10 cellular contexts compared by ENCODE assay signal in the genomic region with DNA sequence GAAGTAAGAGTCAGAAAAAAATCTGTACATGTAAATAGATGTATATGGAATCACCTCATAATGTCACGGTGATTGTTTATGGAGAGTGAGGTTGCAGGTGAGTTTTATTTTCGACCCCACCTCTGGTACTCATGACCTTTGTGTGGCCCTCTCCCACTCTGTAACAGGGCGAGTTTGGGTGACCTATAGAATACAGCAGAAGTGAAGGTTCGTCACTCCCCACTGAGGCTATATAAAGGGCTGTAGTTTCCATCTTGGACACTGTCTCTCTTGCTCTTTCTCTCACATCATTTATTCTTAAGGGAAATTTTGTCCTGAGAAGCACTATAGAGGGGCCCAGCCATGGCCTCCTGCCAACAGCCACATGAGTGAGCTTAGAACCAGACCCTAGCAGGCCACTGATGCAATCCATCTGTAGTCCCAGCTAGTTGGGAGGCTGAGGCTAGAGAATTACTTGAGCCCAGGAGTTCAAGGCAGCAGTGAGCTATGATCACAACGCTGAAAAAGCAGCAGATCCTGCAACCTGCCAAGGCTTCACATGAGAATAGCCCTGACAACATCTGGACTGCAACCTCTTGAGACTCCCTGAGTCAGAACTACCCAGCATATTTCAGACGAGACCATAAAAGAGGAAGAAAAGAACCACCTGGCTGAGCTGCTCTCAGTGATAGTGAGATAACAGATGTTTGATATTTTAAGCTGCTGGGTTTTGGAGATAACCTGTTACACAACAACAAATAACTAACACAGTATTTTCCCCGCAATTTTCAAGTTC.
DNase-seq lines count a peak whose midpoint lies in the region; ATAC-seq, FAIRE-seq and TF ChIP-seq lines count a peak whose summit lies in the region.
"Had no signal": no experiment of that assay in that cellular context is flagged by ENCODE, and none has a peak within 500 bp of the region (broad histone marks: within the 10 kb centered on the region; RNA-seq: fewer than 3 reads in every experiment).

No MANE protein-coding gene starts in this region.

- no peak overlapping the region for H3K56ac ChIP-seq in IMR-90 (ENCODE audit: extremely low read depth, insufficient read depth, low read length)

- H3K27me3 ChIP-seq in IMR-90 (ENCODE audit: control insufficient read depth, insufficient read depth, low read length) (peaks cover 29% of the 10 kb centered on the region), brain microvascular endothelial cell (replicated peaks) (no peaks in the 10 kb centered on the region), pancreas (no peaks in the 10 kb centered on the region)

- intact Hi-C loops in IMR-90 (cut with micrococcal nuclease): loop anchor here (5.0 kb wide), 1 partner anchor 272 kb away; no protein-coding TSS in a partner anchor
- intact Hi-C loops in pancreas (cut with DNase I): loop anchor here (5.0 to 10.0 kb wide), 3 partner anchors 127 to 270 kb away; no protein-coding TSS in a partner anchor

- H3K9me3 ChIP-seq in IMR-90 (ENCODE audit: control insufficient read depth, insufficient read depth, low read length): no peaks in the 10 kb centered on the region
- no peaks in the 10 kb centered on the region for H3K9me3 ChIP-seq in pancreas

- H3K36me3 ChIP-seq in IMR-90 (ENCODE audit: control insufficient read depth, insufficient read depth, low read length) (no peaks in the 10 kb centered on the region), brain microvascular endothelial cell (replicated peaks) (no peaks in the 10 kb centered on the region), pancreas (no peaks in the 10 kb centered on the region)

- 17% methylated on average over 1 of the region's 7 CpGs; no CpG with 5 or more reads in 1 of the 2 experiments for WGBS in IMR-90 (ENCODE audit: extremely low coverage in 2 of 2, insufficient read length in 1 of 2), 2 experiments
- 62 to 65% methylated on average over 7 of the region's 7 CpGs for WGBS in pancreas, 2 donors

- no peak overlapping the region for H2AK5ac ChIP-seq in IMR-90 (ENCODE audit: low read depth, low read length)

- H2AK9ac ChIP-seq in IMR-90 (replicated peaks; ENCODE audit: low read depth, low read length, poor library complexity): no peak overlapping the region

- no peak overlapping the region for H3K4me2 ChIP-seq in IMR-90 (ENCODE audit: low read depth, low read length)

- H3K9ac ChIP-seq in IMR-90 (ENCODE audit: low read depth, low read length): no peak overlapping the region

- H3K9me1 ChIP-seq in IMR-90 (ENCODE audit: insufficient read depth, low read length): no peaks in the 10 kb centered on the region

- CTCF ChIA-PET in IMR-90 (lab: Yijun Ruan, JAX): interaction anchor here (0.6 kb wide), 2 partner anchors 30 to 659 kb away, joined by 3 read pairs; no protein-coding TSS in a partner anchor

- TF ChIP-seq RAD21 in IMR-90 (IDR thresholded peaks at IDR 0.05; ENCODE audit: low read length): no peak

- no peak for TF ChIP-seq CTCF in IMR-90 (conservative IDR thresholded peaks at IDR 0.05; ENCODE audit: low read depth, low read length)
- TF ChIP-seq CTCF in foreskin fibroblast (IDR thresholded peaks at IDR 0.05; ENCODE audit: low read depth, low read length): no peak
- no peak for TF ChIP-seq CTCF in brain microvascular endothelial cell (IDR thresholded peaks at IDR 0.05; ENCODE audit: low read depth, low read length, missing control alignments)
- no peak for TF ChIP-seq CTCF in pancreas (IDR thresholded peaks at IDR 0.05)

- H2BK120ac ChIP-seq in IMR-90 (ENCODE audit: low read depth, low read length): no peak overlapping the region

- no peak overlapping the region for H2BK20ac ChIP-seq in IMR-90 (ENCODE audit: low read depth, low read length)

- POLR2A ChIA-PET in IMR-90 (lab: Charles Lee; ENCODE audit: unreplicated experiment): no interaction called here

- H3K14ac ChIP-seq in IMR-90 (replicated peaks; ENCODE audit: low read depth, low read length): no peak overlapping the region

- in situ Hi-C loops in IMR-90 (cut with MboI; ENCODE audit: low sequenced_read_pairs) (loop anchor here (5.0 to 25.0 kb wide), 2 partner anchors 127 to 247 kb away; no protein-coding TSS in a partner anchor), brain microvascular endothelial cell (cut with HindIII; ENCODE audit: low pct_ligation_motif_present, low sequenced_read_pairs) (no loop called here)

- ATAC-seq in GM18505 (IDR thresholded peaks at IDR 0.05; ENCODE audit: unreplicated experiment): peak; percentile 61
- ATAC-seq in GM21723 (IDR thresholded peaks at IDR 0.05; ENCODE audit: unreplicated experiment): peak; percentile 65
- no peak; the same call in 1 of the 2 replicates for ATAC-seq in IMR-90 (ENCODE audit: low read depth)
- ATAC-seq in pancreas: no peak

- H3K4me1 ChIP-seq in IMR-90 (ENCODE audit: control insufficient read depth, insufficient read depth, low read length): no peaks in the 10 kb centered on the region
- peaks cover 0 to 4% (median 0%) of the 10 kb centered on the region in 3 donors for H3K4me1 ChIP-seq in pancreas

- no peaks in the 10 kb centered on the region for H4K20me1 ChIP-seq in IMR-90 (ENCODE audit: insufficient read depth, low read length)

- H3K27ac ChIP-seq in IMR-90 (ENCODE audit: insufficient read depth, low read length) (no peak overlapping the region), brain microvascular endothelial cell (no peak overlapping the region), pancreas (no peak overlapping the region)

- H3K4me3 ChIP-seq in IMR-90 (ENCODE audit: insufficient read depth, low read depth, low read length) (no peak overlapping the region), foreskin fibroblast (ENCODE audit: low read depth in 1 of 2, low read length in 2 of 2) (no peak overlapping the region), brain microvascular endothelial cell (ENCODE audit: low read depth, low read length) (no peak overlapping the region), pancreas (no peak overlapping the region)

- H2AFZ ChIP-seq in IMR-90 (replicated peaks; ENCODE audit: low read length, poor library complexity): no peak overlapping the region

- FAIRE-seq in pancreas (lab: Jason Lieb, UNC): no peak

- H4K8ac ChIP-seq in IMR-90 (ENCODE audit: low read depth in 2 of 2, low read length in 2 of 2): no peak overlapping the region

- TF ChIP-seq POLR2A in GM18505 (IDR thresholded peaks at IDR 0.05; ENCODE audit: borderline replicate concordance, extremely low read depth, insufficient read depth, insufficient read length) (peak; percentile 45), IMR-90 (IDR thresholded peaks at IDR 0.05; ENCODE audit: low read depth, low read length) (no peak)

- dilution Hi-C loops in IMR-90 (cut with HindIII; ENCODE audit: low sequenced_read_pairs, unreplicated experiment): no loop called here

- no peak overlapping the region for H2BK5ac ChIP-seq in IMR-90 (ENCODE audit: low read depth, low read length, poor library complexity, severe bottlenecking)

- H3K23ac ChIP-seq in IMR-90 (ENCODE audit: low read depth, low read length): no peak overlapping the region

- no peak overlapping the region for H2BK15ac ChIP-seq in IMR-90 (ENCODE audit: low read depth, low read length)

- no peak overlapping the region for H4K91ac ChIP-seq in IMR-90 (ENCODE audit: insufficient read depth, low read depth, low read length)

- H4K5ac ChIP-seq in IMR-90 (ENCODE audit: low read depth, low read length): no peak overlapping the region

- H3K79me1 ChIP-seq in IMR-90 (ENCODE audit: low read depth in 1 of 2, low read length in 2 of 2): no peaks in the 10 kb centered on the region

- DNase-seq in IMR-90 (peak; percentile 68), foreskin fibroblast (peak; percentile 32 to 67), brain microvascular endothelial cell (no peak), cerebellar nuclear complex (lab: John Stamatoyannopoulos, UW) (no peak), pancreas (no peak), NCI-H510A treated with DMSO at 0.1 percent for 48 hours (lab: John Stamatoyannopoulos, UW) (no peak)
- DNase-seq: activated T-cell treated with anti-CD3 and anti-CD28 coated beads, Interleukin-2, amount 50 U/mL, for 48 hours; stimulated activated naive CD4-positive, alpha-beta T cell had no signal

- no peak overlapping the region for H3K4ac ChIP-seq in IMR-90 (ENCODE audit: low read depth, low read length)

- no TSS peak for BruUV-seq in IMR-90 (replicated peaks; lab: Mats Ljungman, UMichigan)

- H3K18ac ChIP-seq in IMR-90 (ENCODE audit: low read depth, low read length): no peak overlapping the region

TF ChIP-seq in IMR-90, 13 proteins besides CTCF, POLR2A, EP300 and RAD21:
- TF ChIP-seq, protein P1, sequence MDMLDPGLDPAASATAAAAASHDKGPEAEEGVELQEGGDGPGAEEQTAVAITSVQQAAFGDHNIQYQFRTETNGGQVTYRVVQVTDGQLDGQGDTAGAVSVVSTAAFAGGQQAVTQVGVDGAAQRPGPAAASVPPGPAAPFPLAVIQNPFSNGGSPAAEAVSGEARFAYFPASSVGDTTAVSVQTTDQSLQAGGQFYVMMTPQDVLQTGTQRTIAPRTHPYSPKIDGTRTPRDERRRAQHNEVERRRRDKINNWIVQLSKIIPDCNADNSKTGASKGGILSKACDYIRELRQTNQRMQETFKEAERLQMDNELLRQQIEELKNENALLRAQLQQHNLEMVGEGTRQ (IDR thresholded peaks at IDR 0.05; ENCODE audit: low read depth, low read length): no peak
- TF ChIP-seq MXI1 (IDR thresholded peaks at IDR 0.05; ENCODE audit: borderline replicate concordance, low read depth, low read length) (no peak), MAFK (IDR thresholded peaks at IDR 0.05; ENCODE audit: low read depth, low read length) (no peak), BHLHE40 (IDR thresholded peaks at IDR 0.05; ENCODE audit: low read depth, low read length) (no peak), CHD1 (IDR thresholded peaks at IDR 0.05; ENCODE audit: low read depth, low read length) (no peak), MAZ (IDR thresholded peaks at IDR 0.05; ENCODE audit: borderline replicate concordance, low read depth, low read length) (no peak), RCOR1 (IDR thresholded peaks at IDR 0.05; ENCODE audit: insufficient replicate concordance, low read length) (no peak), FOS (IDR thresholded peaks at IDR 0.05; ENCODE audit: low read depth, low read length) (no peak), CEBPB (IDR thresholded peaks at IDR 0.05; ENCODE audit: low read depth, low read length) (no peak), RFX5 (IDR thresholded peaks at IDR 0.05; ENCODE audit: low read depth, low read length) (no peak)
- TF ChIP-seq, protein P2, sequence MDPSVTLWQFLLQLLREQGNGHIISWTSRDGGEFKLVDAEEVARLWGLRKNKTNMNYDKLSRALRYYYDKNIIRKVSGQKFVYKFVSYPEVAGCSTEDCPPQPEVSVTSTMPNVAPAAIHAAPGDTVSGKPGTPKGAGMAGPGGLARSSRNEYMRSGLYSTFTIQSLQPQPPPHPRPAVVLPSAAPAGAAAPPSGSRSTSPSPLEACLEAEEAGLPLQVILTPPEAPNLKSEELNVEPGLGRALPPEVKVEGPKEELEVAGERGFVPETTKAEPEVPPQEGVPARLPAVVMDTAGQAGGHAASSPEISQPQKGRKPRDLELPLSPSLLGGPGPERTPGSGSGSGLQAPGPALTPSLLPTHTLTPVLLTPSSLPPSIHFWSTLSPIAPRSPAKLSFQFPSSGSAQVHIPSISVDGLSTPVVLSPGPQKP (IDR thresholded peaks at IDR 0.05; ENCODE audit: borderline replicate concordance, low read depth, low read length): no peak

Comparison
In these comparisons a context has a peak if more than half of its experiments do, and no peak if none do; other contexts are left out.
1. ATAC-seq: peak in GM18505 (single experiment) and GM21723 (single experiment); none in IMR-90 (single experiment) and pancreas (0 of 4).
2. DNase-seq: peak in IMR-90 (single experiment) and foreskin fibroblast (2 of 2); none in brain microvascular endothelial cell (single experiment), cerebellar nuclear complex (0 of 2), pancreas (0 of 6) and NCI-H510A treated with DMSO at 0.1 percent for 48 hours (single experiment).